ENCODE assay signal across 6 cellular contexts in the genomic region with DNA sequence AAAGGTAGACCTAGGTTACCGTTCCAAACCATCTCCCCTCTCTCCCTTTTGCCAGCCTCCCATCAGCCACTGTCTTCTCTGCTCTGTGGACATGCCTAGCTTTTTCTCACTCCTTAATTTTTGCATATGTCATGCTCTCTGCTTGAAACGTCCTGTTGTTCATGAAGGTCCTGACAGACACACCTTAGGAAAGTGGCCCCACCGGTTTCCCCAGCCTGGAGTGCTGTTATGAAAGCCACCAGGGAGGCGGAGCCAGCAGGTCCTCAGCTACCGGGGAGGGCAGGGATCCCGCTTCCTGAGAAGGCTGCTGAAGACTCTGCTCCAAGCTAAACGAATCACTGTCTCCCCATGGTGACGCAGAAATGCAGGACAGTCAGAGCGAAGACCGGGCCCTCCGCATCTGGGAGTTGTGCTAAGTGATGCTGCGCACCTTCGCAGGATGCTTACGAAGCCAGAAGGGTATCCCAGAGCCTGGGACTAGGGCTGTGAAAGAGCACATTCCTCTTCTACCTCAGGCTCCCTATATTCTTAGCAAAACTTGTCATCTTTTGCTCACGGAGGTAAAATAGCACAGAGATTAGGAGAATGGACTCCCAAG. TPM values are rescaled to one million over a fixed set of nuclear protein-coding genes. Genes with fewer than 3 reads are reported as not detected.
DNase-seq lines count a peak whose midpoint lies in the region; ATAC-seq and TF ChIP-seq lines count a peak whose summit lies in the region.

No MANE protein-coding gene starts in this region.

- ATAC-seq in gastroesophageal sphincter (peak; percentile 10), HG03571 (IDR thresholded peaks at IDR 0.05; ENCODE audit: unreplicated experiment) (no peak)
- no peak for ATAC-seq in stimulated activated memory B cell treated with anti-CD40 and anti-IgM and Interleukin-4, amounts not matched to agents 10 μg/mL and 1 μg/mL and 100 μg/mL, for 72 hours

- H3K27me3 ChIP-seq in SK-N-SH (ENCODE audit: insufficient read depth) (peaks cover 31% of the 10 kb centered on the region; the same call in 1 of the 2 replicates), gastroesophageal sphincter (peaks cover 89% of the 10 kb centered on the region)

- H3F3A ChIP-seq in SK-N-SH (replicated peaks; ENCODE audit: insufficient read depth), result peaks cover 4% of the 10 kb centered on the region

- H3K9me3 ChIP-seq in SK-N-SH, result no peaks in the 10 kb centered on the region
- no peaks in the 10 kb centered on the region for H3K9me3 ChIP-seq in gastroesophageal sphincter

- no peak for TF ChIP-seq POLR2A in gastroesophageal sphincter (IDR thresholded peaks at IDR 0.05)

- H3K4me1 Mint-ChIP-seq in stimulated activated memory B cell treated with anti-CD40 and anti-IgM and Interleukin-4, amounts not matched to agents 10 μg/mL and 1 μg/mL and 100 μg/mL, for 72 hours, result peaks cover 43% of the 10 kb centered on the region

- H3K9ac ChIP-seq in SK-N-SH, result no peak overlapping the region

- H3K4me2 ChIP-seq in SK-N-SH, result peak overlapping the region; percentile 71

- POLR2A ChIA-PET in SK-N-SH (lab: Yijun Ruan, JAX), result interaction anchor here (1.0 to 1.4 kb wide), 2 partner anchors 10 to 179 kb away, joined by 3 to 7 read pairs; a partner anchor contains a TSS

- CTCF ChIA-PET in SK-N-SH (lab: Yijun Ruan, JAX), result interaction anchor here (0.6 to 20.1 kb wide), 63 partner anchors 8 to 541 kb away, joined by 3 to 502 read pairs (median 5); a partner anchor contains a TSS

- no peaks in the 10 kb centered on the region for H3K9me3 Mint-ChIP-seq in stimulated activated memory B cell treated with anti-CD40 and anti-IgM and Interleukin-4, amounts not matched to agents 10 μg/mL and 1 μg/mL and 100 μg/mL, for 72 hours

- H3K4me3 ChIP-seq in SK-N-SH (ENCODE audit: low read depth in 2 of 2, low read length in 1 of 2) (peak overlapping the region in 1 of 2 experiments; percentile 14; a peak in 1 of 4 replicates), gastroesophageal sphincter (peak overlapping the region; percentile 6 to 31)

- TF ChIP-seq EP300 in SK-N-SH (IDR thresholded peaks at IDR 0.05; ENCODE audit: borderline replicate concordance in 1 of 2, low read depth in 1 of 2, low read length in 1 of 2) (no peak), gastroesophageal sphincter (IDR thresholded peaks at IDR 0.05) (no peak)

- H3K36me3 Mint-ChIP-seq in stimulated activated memory B cell treated with anti-CD40 and anti-IgM and Interleukin-4, amounts not matched to agents 10 μg/mL and 1 μg/mL and 100 μg/mL, for 72 hours, result no peaks in the 10 kb centered on the region

- H3K4me1 ChIP-seq in SK-N-SH (ENCODE audit: control insufficient read depth in 1 of 2, insufficient read depth in 2 of 2, low read depth in 1 of 2, low read length in 1 of 2), result peaks cover 0 to 22% of the 10 kb centered on the region in 2 experiments; a peak in 1 of 4 replicates
- peaks cover 0 to 45% (median 25%) of the 10 kb centered on the region in 3 donors for H3K4me1 ChIP-seq in gastroesophageal sphincter

- peak overlapping the region; percentile 58 for H3K27ac Mint-ChIP-seq in stimulated activated memory B cell treated with anti-CD40 and anti-IgM and Interleukin-4, amounts not matched to agents 10 μg/mL and 1 μg/mL and 100 μg/mL, for 72 hours

- DNase-seq in DMS53 treated with DMSO at 0.1 percent for 48 hours (lab: John Stamatoyannopoulos, UW; ENCODE audit: unreplicated experiment), result peak; percentile 88
- no peak for DNase-seq in SK-N-SH
- DNase-seq in GF-D8 (lab: John Stamatoyannopoulos, UW), result no peak

- TF ChIP-seq RAD21 in SK-N-SH (IDR thresholded peaks at IDR 0.05; ENCODE audit: low read length), result no peak

- H3K36me3 ChIP-seq in SK-N-SH (replicated peaks in 1 of 2; ENCODE audit: control insufficient read depth in 1 of 2, insufficient read depth in 2 of 2, low read length in 1 of 2) (no peaks in the 10 kb centered on the region), gastroesophageal sphincter (no peaks in the 10 kb centered on the region)

- 25% methylated on average over 15 of the region's 15 CpGs for WGBS in SK-N-SH (ENCODE audit: low lambda C conversion rate)
- 7 to 9% methylated on average over 2 to 3 of the region's 15 CpGs for WGBS in gastroesophageal sphincter (ENCODE audit: low coverage in 1 of 2), 2 donors

- no peaks in the 10 kb centered on the region for H4K20me1 ChIP-seq in SK-N-SH (ENCODE audit: insufficient read depth)

- H3K9me2 ChIP-seq in SK-N-SH, result no peaks in the 10 kb centered on the region

- peak overlapping the region; percentile 76 for H3K4me3 Mint-ChIP-seq in stimulated activated memory B cell treated with anti-CD40 and anti-IgM and Interleukin-4, amounts not matched to agents 10 μg/mL and 1 μg/mL and 100 μg/mL, for 72 hours

- no peak overlapping the region; the same call in 1 of the 2 replicates for H2AFZ ChIP-seq in SK-N-SH (ENCODE audit: low read depth)

- no peaks in the 10 kb centered on the region for H3K27me3 Mint-ChIP-seq in stimulated activated memory B cell treated with anti-CD40 and anti-IgM and Interleukin-4, amounts not matched to agents 10 μg/mL and 1 μg/mL and 100 μg/mL, for 72 hours

- no peak overlapping the region for H3K27ac ChIP-seq in SK-N-SH (ENCODE audit: low read depth in 2 of 2, low read length in 1 of 2)
- peak overlapping the region in 3 of 4 donors; percentile 41 to 60 (median 44) for H3K27ac ChIP-seq in gastroesophageal sphincter

- TF ChIP-seq CTCF in SK-N-SH (IDR thresholded peaks at IDR 0.05) (no peak), gastroesophageal sphincter (IDR thresholded peaks at IDR 0.05) (peak in 1 of 4 experiments; percentile 1)

- no peaks in the 10 kb centered on the region for H3K79me2 ChIP-seq in SK-N-SH (ENCODE audit: insufficient read depth)

TF ChIP-seq in SK-N-SH, 30 proteins besides CTCF, POLR2A, EP300 and RAD21:
- peak; percentile 6 for TF ChIP-seq CHD2 (IDR thresholded peaks at IDR 0.05; ENCODE audit: low read length, partially characterized antibody)
- TF ChIP-seq ELF1 (IDR thresholded peaks at IDR 0.05), result no peak

RNA-seq across cellular contexts. Expression of a gene that starts 2.3 kb away (rescaled TPM):
- 0.12 and 0.18 TPM in 2 replicates for polyA plus RNA-seq in SK-N-SH (2012; rRNA removed)
- polyA plus RNA-seq in SK-N-SH (2012; cell fraction: cytosol; rRNA removed), result 0.03 and 0.04 TPM in 2 replicates
- polyA plus RNA-seq in SK-N-SH (2012; cell fraction: nucleus; rRNA removed), result 0.25 and 1.0 TPM in 2 replicates
- total RNA-seq in gastroesophageal sphincter, result under 1 TPM in 3 of 4 donors, not detected in 1; 0.32 to 0.54 (median 0.39) TPM

RNA-seq across cellular contexts. Expression of a gene that starts 10.4 kb away (rescaled TPM):
- 2.5 and 3.9 TPM in 2 replicates for polyA plus RNA-seq in SK-N-SH (2012; rRNA removed)
- polyA plus RNA-seq in SK-N-SH (2012; cell fraction: cytosol; rRNA removed), result 1.2 and 2.1 TPM in 2 replicates
- polyA plus RNA-seq in SK-N-SH (2012; cell fraction: nucleus; rRNA removed), result 7.2 and 7.9 TPM in 2 replicates
- under 1 TPM in 3 of 4 donors, not detected in 1; 0.58 to 0.81 (median 0.72) TPM for total RNA-seq in gastroesophageal sphincter

RNA-seq across cellular contexts. Expression of a gene that starts 23.4 kb away (rescaled TPM):
- polyA plus RNA-seq in SK-N-SH (2012; rRNA removed), result 0.02 TPM in 1 of 2 replicates, not detected in the other
- polyA plus RNA-seq in SK-N-SH (2012; cell fraction: cytosol; rRNA removed), result 0.01 TPM in 2 replicates
- 0.02 and 0.05 TPM in 2 replicates for polyA plus RNA-seq in SK-N-SH (2012; cell fraction: nucleus; rRNA removed)
- 1 to 10 TPM in 3 of 4 donors, under 1 TPM in 1; 0.93 to 3.9 (median 3.3) TPM for total RNA-seq in gastroesophageal sphincter

RNA-seq across cellular contexts. Expression of a gene that starts 33.8 kb away (rescaled TPM):
- 220 and 317 TPM in 2 replicates for polyA plus RNA-seq in SK-N-SH (2012; rRNA removed)
- 232 and 313 TPM in 2 replicates for polyA plus RNA-seq in SK-N-SH (2012; cell fraction: cytosol; rRNA removed)
- polyA plus RNA-seq in SK-N-SH (2012; cell fraction: nucleus; rRNA removed), result 127 and 132 TPM in 2 replicates
- 100 to 1,000 TPM; 150 to 211 (median 170) TPM for total RNA-seq in gastroesophageal sphincter

RNA-seq across cellular contexts. Expression of a gene that starts 33.8 kb away (rescaled TPM):
- not detected in 2 replicates for polyA plus RNA-seq in SK-N-SH (2012; rRNA removed)
- not detected in 2 replicates for polyA plus RNA-seq in SK-N-SH (2012; cell fraction: cytosol; rRNA removed)
- polyA plus RNA-seq in SK-N-SH (2012; cell fraction: nucleus; rRNA removed), result not detected in 2 replicates
- 10 to 100 TPM in 2 of 4 donors, 1 to 10 TPM in 2; 3.8 to 25.6 (median 11.3) TPM for total RNA-seq in gastroesophageal sphincter

Comparison
In these comparisons a context has a peak if more than half of its experiments do, and no peak if none do; other contexts are left out.
1. H3K27ac ChIP-seq: peak in gastroesophageal sphincter (3 of 4); none in SK-N-SH (0 of 2).